In the genomic region with DNA sequence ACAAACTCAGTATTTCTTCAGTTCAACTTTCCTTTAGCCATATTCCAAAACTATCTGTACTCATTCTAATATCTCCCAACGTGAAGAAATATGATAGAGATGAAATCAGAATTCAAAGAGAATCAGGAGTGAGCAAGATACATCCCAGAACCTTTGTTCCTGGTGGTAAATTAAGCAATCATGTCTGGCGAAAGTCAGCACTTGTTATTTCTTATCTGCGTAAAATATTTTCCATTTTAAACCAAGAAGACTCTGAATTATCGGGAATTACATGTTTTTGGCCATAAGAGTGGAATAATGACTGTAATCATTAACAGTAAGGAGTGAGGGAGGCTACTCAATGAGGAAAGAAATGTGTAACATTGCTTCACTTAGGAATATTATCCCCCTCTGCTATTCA, we compare ENCODE assay signal across 34 cellular contexts.
"Had no signal": no experiment of that assay in that cellular context is flagged by ENCODE, and none has a peak within 500 bp of the region (broad histone marks: within the 10 kb centered on the region; RNA-seq: fewer than 3 reads in every experiment).

No MANE protein-coding gene starts in this region.

- DNase-seq: Karpas-422, Kasumi-1, KG1, MG63, MM.1S, MV-4-11, NCI-H1048, NCI-H1092, NCI-H1092 treated with DMSO at 0.1 percent for 48 hours, NCI-H1105, NCI-H1105 treated with DMSO at 0.1 percent for 48 hours, NCI-H1417, NCI-H1417 treated with DMSO at 0.1 percent for 48 hours, NCI-H1436, NCI-H1436 treated with DMSO at 0.1 percent for 48 hours, NCI-H146, NCI-H1694, NCI-H1694 treated with DMSO at 0.1 percent for 48 hours, NCI-H187, NCI-H187 treated with DMSO at 0.1 percent for 48 hours, NCI-H1930, NCI-H2029, NCI-H2029 treated with DMSO at 0.1 percent for 48 hours, NCI-H2081, NCI-H2081 treated with DMSO at 0.1 percent for 48 hours, NCI-H2107, NCI-H2171, NCI-H2171 treated with DMSO at 0.1 percent for 48 hours, NCI-H2227 treated with DMSO at 0.1 percent for 48 hours, NCI-H226, NCI-H345, NCI-H446, NCI-H446 treated with DMSO at 0.1 percent for 48 hours had no signal

- H3K27ac ChIP-seq: KMS-11 had no signal

- H3K9me3 ChIP-seq: MG63 had no signal

- H3K4me3 ChIP-seq: MG63 had no signal

- H3K4me2 ChIP-seq: KMS-11 had no signal

- H3K36me3 ChIP-seq: MG63 had no signal
